ENCODE assay signal across 11 cellular contexts in genomic region chr16:48188449-48189102, GRCh38. TPM values are rescaled to one million over a fixed set of nuclear protein-coding genes. Genes with fewer than 3 reads are reported as not detected.
A peak's percentile ranks its signal among the peaks of the same experiment; 100 is the strongest.
DNase-seq lines count a peak whose midpoint lies in the region; ATAC-seq lines count a peak whose summit lies in the region.
"Had no signal": no experiment of that assay in that cellular context is flagged by ENCODE, and none has a peak within 500 bp of the region (broad histone marks: within the 10 kb centered on the region; RNA-seq: fewer than 3 reads in every experiment).

No MANE protein-coding gene starts in this region.

- no peak overlapping the region for H3K4me2 ChIP-seq in Karpas-422 (ENCODE audit: low read depth, low read length, poor library complexity, severe bottlenecking)

- H3K27me3 ChIP-seq in Karpas-422 (ENCODE audit: low read length) = no peaks in the 10 kb centered on the region

- H2AFZ ChIP-seq in Karpas-422 (ENCODE audit: low read length) = no peak overlapping the region

- no peaks in the 10 kb centered on the region for H3K9me3 Mint-ChIP-seq in memory B cell
- no peaks in the 10 kb centered on the region for H3K9me3 Mint-ChIP-seq in naive thymus-derived CD8-positive, alpha-beta T cell

- peaks cover 3% of the 10 kb centered on the region; the same call in 1 of the 2 replicates for H3K4me1 ChIP-seq in Karpas-422 (ENCODE audit: low read length)

- POLR2A ChIA-PET in naive thymus-derived CD8-positive, alpha-beta T cell (lab: Charles Lee) = no interaction called here

- H3K4me3 ChIP-seq in Karpas-422 (ENCODE audit: low read length) = no peak overlapping the region

- no peak overlapping the region for H3K27ac ChIP-seq in Karpas-422 (ENCODE audit: low read length)

- no peaks in the 10 kb centered on the region for H4K20me1 ChIP-seq in Karpas-422 (ENCODE audit: insufficient read depth, low read depth, low read length)

- no peaks in the 10 kb centered on the region for H3K79me2 ChIP-seq in Karpas-422 (ENCODE audit: low read length)

- no peak overlapping the region for H3K4me3 Mint-ChIP-seq in memory B cell
- H3K4me3 Mint-ChIP-seq in naive thymus-derived CD8-positive, alpha-beta T cell = no peak overlapping the region

- DNase-seq in Karpas-422 (peak; percentile 66), memory B cell (ENCODE audit: low spot score in 2 of 2) (no peak), occipital lobe (lab: John Stamatoyannopoulos, UW) (no peak), NCI-H524 (lab: John Stamatoyannopoulos, UW) (no peak)
- no peak for DNase-seq in naive thymus-derived CD8-positive, alpha-beta T cell
- no peak for DNase-seq in activated CD4-positive, alpha-beta T cell treated with anti-CD3 and anti-CD28 coated beads for 4 hours
- DNase-seq: activated CD4-positive, alpha-beta T cell treated with anti-CD3 and anti-CD28 coated beads, Interleukin-2, amount 50 U/mL, for 48 hours; cerebellar nuclear complex; NCI-H2171 treated with DMSO at 0.1 percent for 48 hours had no signal

- peaks cover 5% of the 10 kb centered on the region for H3K27me3 Mint-ChIP-seq in memory B cell
- peaks cover 0 to 2% (median 0%) of the 10 kb centered on the region in 5 donors for H3K27me3 Mint-ChIP-seq in naive thymus-derived CD8-positive, alpha-beta T cell

- H3K9me2 ChIP-seq in Karpas-422 (replicated peaks; ENCODE audit: insufficient read depth, low read length) = no peaks in the 10 kb centered on the region

- no peaks in the 10 kb centered on the region for H3K36me3 ChIP-seq in Karpas-422 (ENCODE audit: insufficient read depth, low read length)

- H3K36me3 Mint-ChIP-seq in memory B cell = no peaks in the 10 kb centered on the region
- H3K36me3 Mint-ChIP-seq in naive thymus-derived CD8-positive, alpha-beta T cell = no peaks in the 10 kb centered on the region

- no peaks in the 10 kb centered on the region for H3K4me1 Mint-ChIP-seq in memory B cell
- H3K4me1 Mint-ChIP-seq in naive thymus-derived CD8-positive, alpha-beta T cell = peaks cover 0 to 5% (median 2%) of the 10 kb centered on the region in 4 donors

- no peak overlapping the region for H3K9ac ChIP-seq in Karpas-422 (ENCODE audit: low read length)

- H3K9me3 ChIP-seq in Karpas-422 (ENCODE audit: low read length) = no peaks in the 10 kb centered on the region

- ATAC-seq in GM18873 (IDR thresholded peaks at IDR 0.05; ENCODE audit: low FRiP score, unreplicated experiment) (peak; percentile 84), HG02588 (IDR thresholded peaks at IDR 0.05; ENCODE audit: unreplicated experiment) (peak; percentile 88), memory B cell (ENCODE audit: low read depth) (peak; percentile 37)
- no peak for ATAC-seq in naive thymus-derived CD8-positive, alpha-beta T cell

- no peak overlapping the region for H3K27ac Mint-ChIP-seq in memory B cell
- H3K27ac Mint-ChIP-seq in naive thymus-derived CD8-positive, alpha-beta T cell = no peak overlapping the region

RNA-seq across cellular contexts. Expression of gene ABCC12, which starts 32.8 kb away (rescaled TPM):
- 0.04 and 0.86 TPM in 2 replicates for total RNA-seq in Karpas-422 (2014; rRNA removed; shearing (Covaris generic); ENCODE audit: low replicate concordance)
- 1.2 TPM for total RNA-seq in occipital lobe
- not detected for total RNA-seq in naive thymus-derived CD8-positive, alpha-beta T cell
- not detected for polyA plus RNA-seq in naive thymus-derived CD8-positive, alpha-beta T cell

RNA-seq across cellular contexts. Expression of gene LONP2, which starts 55.5 kb away (rescaled TPM):
- total RNA-seq in Karpas-422 (2014; rRNA removed; shearing (Covaris generic); ENCODE audit: low replicate concordance) = 74.8 and 82.2 TPM in 2 replicates
- 81.9 TPM for total RNA-seq in occipital lobe
- total RNA-seq in naive thymus-derived CD8-positive, alpha-beta T cell = 100 to 1,000 TPM; 104 to 114 TPM
- polyA plus RNA-seq in naive thymus-derived CD8-positive, alpha-beta T cell = 10 to 100 TPM; 37.2 to 44.5 (median 37.3) TPM

RNA-seq across cellular contexts. Expression of gene ABCC11, which starts 58.8 kb away (rescaled TPM):
- 0.07 and 0.15 TPM in 2 replicates for total RNA-seq in Karpas-422 (2014; rRNA removed; shearing (Covaris generic); ENCODE audit: low replicate concordance)
- total RNA-seq in occipital lobe = 0.16 TPM
- under 1 TPM in 1 of 2 experiments, not detected in 1; 0.26 TPM for total RNA-seq in naive thymus-derived CD8-positive, alpha-beta T cell
- under 1 TPM in 1 of 3 donors, not detected in 2; 0.05 TPM for polyA plus RNA-seq in naive thymus-derived CD8-positive, alpha-beta T cell

Comparison
In these comparisons a context has a peak if more than half of its experiments do, and no peak if none do; other contexts are left out.
1. ATAC-seq: peak in GM18873 (single experiment), HG02588 (single experiment) and memory B cell (single experiment); none in naive thymus-derived CD8-positive, alpha-beta T cell (0 of 2).